ENCODE assay signal across 20 cellular contexts in the genomic region with DNA sequence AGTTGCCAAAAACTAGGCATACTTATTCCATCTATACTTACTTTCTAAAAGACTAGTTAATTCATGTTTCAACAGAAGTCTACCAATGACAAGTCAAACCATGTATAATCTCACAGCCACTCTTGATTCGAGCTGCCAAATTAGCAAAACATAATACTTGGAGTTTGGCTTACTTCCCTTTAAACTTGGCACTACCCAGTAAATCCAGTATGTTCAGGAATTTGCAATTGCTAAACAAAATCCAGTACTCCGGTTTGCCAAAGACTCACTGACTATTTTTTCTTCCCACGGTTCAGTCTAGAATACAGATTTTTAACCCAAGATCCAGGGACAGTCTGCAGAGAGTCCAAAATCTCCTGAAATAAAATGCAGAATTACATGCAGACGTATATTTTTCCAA. TPM values are rescaled to one million over a fixed set of nuclear protein-coding genes. Genes with fewer than 3 reads are reported as not detected.
DNase-seq lines count a peak whose midpoint lies in the region; ATAC-seq and TF ChIP-seq lines count a peak whose summit lies in the region.
"Had no signal": no experiment of that assay in that cellular context is flagged by ENCODE, and none has a peak within 500 bp of the region (broad histone marks: within the 10 kb centered on the region; RNA-seq: fewer than 3 reads in every experiment).

No MANE protein-coding gene starts in this region.

- no peaks in the 10 kb centered on the region for H3K9me3 ChIP-seq in HEK293 (ENCODE audit: control insufficient read depth, insufficient read depth, low read depth, low read length)
- no peaks in the 10 kb centered on the region for H3K9me3 ChIP-seq in hepatocyte (ENCODE audit: low read depth)
- H3K9me3 ChIP-seq in thoracic aorta, result no peaks in the 10 kb centered on the region

- H3K4me2 ChIP-seq in hepatocyte, result peak overlapping the region; percentile 58

- CTCF ChIA-PET in HEK293 (lab: Yijun Ruan, JAX), result interaction anchor here (0.6 to 4.4 kb wide), 4 partner anchors 10 to 553 kb away, joined by 3 to 22 read pairs (median 4); no protein-coding TSS in a partner anchor

- H3K79me2 ChIP-seq in hepatocyte, result peaks cover 96% of the 10 kb centered on the region

- TF ChIP-seq CTCF in HEK293 (tag by site-specific recombination; IDR thresholded peaks at IDR 0.05), result no peak
- no peak for TF ChIP-seq CTCF in choroid plexus epithelial cell (conservative IDR thresholded peaks at IDR 0.05; ENCODE audit: low read depth, low read length)
- TF ChIP-seq CTCF in hepatocyte (IDR thresholded peaks at IDR 0.05; ENCODE audit: poor library complexity), result no peak
- no peak for TF ChIP-seq CTCF in thoracic aorta (IDR thresholded peaks at IDR 0.05)

- WGBS in hepatocyte (ENCODE audit: low lambda C conversion rate, missing lambda C conversion rate), result 73% methylated on average over 4 of the region's 4 CpGs

- POLR2A ChIA-PET in HEK293 (lab: Yijun Ruan, JAX), result interaction anchor here (0.7 to 1.3 kb wide), 3 partner anchors 19 to 299 kb away, joined by 3 to 7 read pairs (median 3); a partner anchor contains a TSS

- H3K9me2 ChIP-seq in hepatocyte (replicated peaks; ENCODE audit: insufficient read depth), result no peaks in the 10 kb centered on the region

- H4K20me1 ChIP-seq in hepatocyte (ENCODE audit: insufficient read depth, poor library complexity, severe bottlenecking), result peaks cover 85% of the 10 kb centered on the region

- H3K36me3 ChIP-seq in HEK293 (ENCODE audit: control insufficient read depth in 2 of 2, insufficient read depth in 1 of 2, low read length in 2 of 2) (peaks cover 30 to 55% of the 10 kb centered on the region in 2 experiments; a peak in 2 of 3 replicates), hepatocyte (replicated peaks; ENCODE audit: insufficient read depth, low read depth) (no peaks in the 10 kb centered on the region), thoracic aorta (peaks cover 8% of the 10 kb centered on the region)

- DNase-seq in choroid plexus epithelial cell (ENCODE audit: low read depth), result peak; percentile 22
- DNase-seq in hepatocyte (ENCODE audit: low spot score), result no peak
- no peak for DNase-seq in thoracic aorta (ENCODE audit: low spot score)
- DNase-seq in NCI-H748 treated with DMSO at 0.1 percent for 48 hours (lab: John Stamatoyannopoulos, UW), result no peak
- no peak for DNase-seq in NCI-H2107 treated with DMSO at 0.1 percent for 48 hours (lab: John Stamatoyannopoulos, UW; ENCODE audit: unreplicated experiment)
- no peak for DNase-seq in putamen (ENCODE audit: low spot score)
- DNase-seq: activated CD8-positive, alpha-beta memory T cell treated with anti-CD3 and anti-CD28 coated beads, Interleukin-2, amount 50 U/mL, for 48 hours; activated naive CD4-positive, alpha-beta T cell treated with Interleukin-2 at 50 U/mL for 16 hours; DMS79 treated with DMSO at 0.1 percent for 48 hours; GOT3; left colon; Right ventricle myocardium superior; stimulated activated naive CD4-positive, alpha-beta T cell had no signal

- ATAC-seq in thoracic aorta (ENCODE audit: insufficient number of reproducible peaks, low FRiP score, low read depth) (no peak), HG02642 (IDR thresholded peaks at IDR 0.05; ENCODE audit: poor library complexity, unreplicated experiment) (no peak)
- ATAC-seq: activated CD4-positive, CD25-positive, alpha-beta regulatory T cell treated with anti-CD3 and anti-CD28 coated beads, Interleukin-2, amount 50 U/mL, for 24 hours; left colon had no signal

- no peak overlapping the region for H3K4me3 ChIP-seq in HEK293 (ENCODE audit: low read depth, low read length)
- no peak overlapping the region for H3K4me3 ChIP-seq in choroid plexus epithelial cell (ENCODE audit: low read depth, low read length)
- H3K4me3 ChIP-seq in hepatocyte, result no peak overlapping the region
- peak overlapping the region; percentile 31 for H3K4me3 ChIP-seq in thoracic aorta
- H3K4me3 ChIP-seq: cardiac muscle cell had no signal

- no peak overlapping the region for H3K27ac ChIP-seq in HEK293 (ENCODE audit: extremely low read depth, low read depth, low read length)
- H3K27ac ChIP-seq in hepatocyte, result no peak overlapping the region
- peak overlapping the region in 1 of 2 donors; percentile 10 for H3K27ac ChIP-seq in thoracic aorta
- H3K27ac ChIP-seq: C4-2B, cardiac muscle cell, parathyroid adenoma had no signal

- H3K4me1 ChIP-seq in HEK293 (ENCODE audit: control insufficient read depth, insufficient read depth, low read length), result peaks cover 12% of the 10 kb centered on the region
- peaks cover 16% of the 10 kb centered on the region for H3K4me1 ChIP-seq in hepatocyte (ENCODE audit: insufficient read depth)
- H3K4me1 ChIP-seq in thoracic aorta (ENCODE audit: control insufficient read depth in 1 of 2, low read depth in 2 of 2), result peaks cover 20 to 59% of the 10 kb centered on the region in 2 donors

- H2AFZ ChIP-seq in hepatocyte, result no peak overlapping the region
- H2AFZ ChIP-seq: parathyroid adenoma had no signal

- H3K27me3 ChIP-seq in hepatocyte, result no peaks in the 10 kb centered on the region
- no peaks in the 10 kb centered on the region for H3K27me3 ChIP-seq in thoracic aorta (replicated peaks; ENCODE audit: insufficient read depth)
- H3K27me3 ChIP-seq: cardiac muscle cell had no signal

TF ChIP-seq in HEK293, 187 proteins besides CTCF, POLR2A, EP300 and RAD21:
- TF ChIP-seq ZNF600 (tag by site-specific recombination; IDR thresholded peaks at IDR 0.05), result peak; percentile 69; the same call in 1 of the 2 replicates
- no peak for TF ChIP-seq ZFP69B (tag by site-specific recombination; IDR thresholded peaks at IDR 0.05)
- TF ChIP-seq, protein P1, sequence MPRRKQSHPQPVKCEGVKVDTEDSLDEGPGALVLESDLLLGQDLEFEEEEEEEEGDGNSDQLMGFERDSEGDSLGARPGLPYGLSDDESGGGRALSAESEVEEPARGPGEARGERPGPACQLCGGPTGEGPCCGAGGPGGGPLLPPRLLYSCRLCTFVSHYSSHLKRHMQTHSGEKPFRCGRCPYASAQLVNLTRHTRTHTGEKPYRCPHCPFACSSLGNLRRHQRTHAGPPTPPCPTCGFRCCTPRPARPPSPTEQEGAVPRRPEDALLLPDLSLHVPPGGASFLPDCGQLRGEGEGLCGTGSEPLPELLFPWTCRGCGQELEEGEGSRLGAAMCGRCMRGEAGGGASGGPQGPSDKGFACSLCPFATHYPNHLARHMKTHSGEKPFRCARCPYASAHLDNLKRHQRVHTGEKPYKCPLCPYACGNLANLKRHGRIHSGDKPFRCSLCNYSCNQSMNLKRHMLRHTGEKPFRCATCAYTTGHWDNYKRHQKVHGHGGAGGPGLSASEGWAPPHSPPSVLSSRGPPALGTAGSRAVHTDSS (tag by site-specific recombination; IDR thresholded peaks at IDR 0.05), result no peak
- TF ChIP-seq, protein P2, sequence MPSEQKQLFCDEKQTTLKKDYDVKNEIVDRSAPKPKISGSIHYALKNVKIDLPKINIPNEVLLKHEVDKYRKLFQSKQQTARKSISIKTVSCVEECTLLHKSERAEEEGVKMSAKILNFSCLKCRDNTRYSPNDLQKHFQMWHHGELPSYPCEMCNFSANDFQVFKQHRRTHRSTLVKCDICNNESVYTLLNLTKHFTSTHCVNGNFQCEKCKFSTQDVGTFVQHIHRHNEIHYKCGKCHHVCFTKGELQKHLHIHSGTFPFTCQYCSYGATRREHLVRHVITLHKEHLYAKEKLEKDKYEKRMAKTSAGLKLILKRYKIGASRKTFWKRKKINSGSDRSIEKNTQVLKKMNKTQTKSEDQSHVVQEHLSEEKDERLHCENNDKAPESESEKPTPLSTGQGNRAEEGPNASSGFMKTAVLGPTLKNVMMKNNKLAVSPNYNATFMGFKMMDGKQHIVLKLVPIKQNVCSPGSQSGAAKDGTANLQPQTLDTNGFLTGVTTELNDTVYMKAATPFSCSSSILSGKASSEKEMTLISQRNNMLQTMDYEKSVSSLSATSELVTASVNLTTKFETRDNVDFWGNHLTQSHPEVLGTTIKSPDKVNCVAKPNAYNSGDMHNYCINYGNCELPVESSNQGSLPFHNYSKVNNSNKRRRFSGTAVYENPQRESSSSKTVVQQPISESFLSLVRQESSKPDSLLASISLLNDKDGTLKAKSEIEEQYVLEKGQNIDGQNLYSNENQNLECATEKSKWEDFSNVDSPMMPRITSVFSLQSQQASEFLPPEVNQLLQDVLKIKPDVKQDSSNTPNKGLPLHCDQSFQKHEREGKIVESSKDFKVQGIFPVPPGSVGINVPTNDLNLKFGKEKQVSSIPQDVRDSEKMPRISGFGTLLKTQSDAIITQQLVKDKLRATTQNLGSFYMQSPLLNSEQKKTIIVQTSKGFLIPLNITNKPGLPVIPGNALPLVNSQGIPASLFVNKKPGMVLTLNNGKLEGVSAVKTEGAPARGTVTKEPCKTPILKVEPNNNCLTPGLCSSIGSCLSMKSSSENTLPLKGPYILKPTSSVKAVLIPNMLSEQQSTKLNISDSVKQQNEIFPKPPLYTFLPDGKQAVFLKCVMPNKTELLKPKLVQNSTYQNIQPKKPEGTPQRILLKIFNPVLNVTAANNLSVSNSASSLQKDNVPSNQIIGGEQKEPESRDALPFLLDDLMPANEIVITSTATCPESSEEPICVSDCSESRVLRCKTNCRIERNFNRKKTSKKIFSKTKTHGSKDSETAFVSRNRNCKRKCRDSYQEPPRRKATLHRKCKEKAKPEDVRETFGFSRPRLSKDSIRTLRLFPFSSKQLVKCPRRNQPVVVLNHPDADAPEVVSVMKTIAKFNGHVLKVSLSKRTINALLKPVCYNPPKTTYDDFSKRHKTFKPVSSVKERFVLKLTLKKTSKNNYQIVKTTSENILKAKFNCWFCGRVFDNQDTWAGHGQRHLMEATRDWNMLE (tag by site-specific recombination; conservative IDR thresholded peaks at IDR 0.05; ENCODE audit: low read depth), result no peak
- no peak for TF ChIP-seq SCRT2 (tag by site-specific recombination; IDR thresholded peaks at IDR 0.05)

RNA-seq across cellular contexts. Expression of a gene that starts 4.6 kb away (rescaled TPM):
- total RNA-seq in hepatocyte, result 694 and 743 TPM in 2 replicates
- 450 and 568 TPM in 2 replicates for polyA plus RNA-seq in hepatocyte
- 10 to 100 TPM; 74.5 to 83.7 TPM for total RNA-seq in thoracic aorta

RNA-seq across cellular contexts. Expression of a gene that starts 35.8 kb away (rescaled TPM):
- total RNA-seq in hepatocyte (2.0 and 5.2 TPM in 2 replicates), thoracic aorta (not detected)
- 0.22 and 0.64 TPM in 2 replicates for polyA plus RNA-seq in hepatocyte
- total RNA-seq: left colon; Right ventricle myocardium superior; T-helper 2 cell treated with Interferon-gamma antibody and Interleukin-4, amounts not matched to agents 100 ng/mL and 5 ng/mL, for 36 hours had no signal
- polyA plus RNA-seq: cardiac muscle cell had no signal

RNA-seq across cellular contexts. Expression of a gene that starts 47.5 kb away (rescaled TPM):
- total RNA-seq in hepatocyte (29.4 and 34.9 TPM in 2 replicates), thoracic aorta (10 to 100 TPM in 1 of 2 donors, 1 to 10 TPM in 1; 7.2 to 24.1 TPM)
- polyA plus RNA-seq in hepatocyte, result 23.6 and 30.3 TPM in 2 replicates
